ENCODE assay signal across 1 cellular context in genomic region chr9:33076360-33077004, GRCh38.
TF ChIP-seq lines count a peak whose summit lies in the region.

Gene SMU1 (minus strand): TSS chr9:33076674. CDS start chr9:33076608, 66 bp downstream.

TF ChIP-seq in HepG2, 621 proteins besides CTCF, POLR2A, EP300 and RAD21 (continued from another document and continues in another):
- TF ChIP-seq REPIN1 (CRISPR knock-in tag; IDR thresholded peaks at IDR 0.05; ENCODE audit: borderline replicate concordance, low read depth) (peak; percentile 57), RFX3 (CRISPR knock-in tag; IDR thresholded peaks at IDR 0.05) (no peak), YEATS2 (CRISPR knock-in tag; IDR thresholded peaks at IDR 0.05; ENCODE audit: borderline replicate concordance) (peak; percentile 96), DMAP1 (CRISPR knock-in tag; IDR thresholded peaks at IDR 0.05) (peak; percentile 78), CCDC6 (CRISPR knock-in tag; IDR thresholded peaks at IDR 0.05) (no peak), SSRP1 (CRISPR knock-in tag; IDR thresholded peaks at IDR 0.05) (no peak), THAP8 (CRISPR knock-in tag; IDR thresholded peaks at IDR 0.05; ENCODE audit: borderline replicate concordance) (peak; percentile 28; the same call in 1 of the 2 replicates), ZSCAN30 (CRISPR knock-in tag; IDR thresholded peaks at IDR 0.05) (no peak), GATAD1 (CRISPR knock-in tag; IDR thresholded peaks at IDR 0.05) (peak; percentile 99), ZNF629 (CRISPR knock-in tag; conservative IDR thresholded peaks at IDR 0.05) (peak; percentile 87), HOXA5 (CRISPR knock-in tag; IDR thresholded peaks at IDR 0.05) (peak; percentile 61; the same call in 1 of the 2 replicates), NCOA1 (CRISPR knock-in tag; IDR thresholded peaks at IDR 0.05) (no peak), NR1H2 (CRISPR knock-in tag; IDR thresholded peaks at IDR 0.05; ENCODE audit: borderline replicate concordance, low read depth) (no peak), SAP130 (CRISPR knock-in tag; IDR thresholded peaks at IDR 0.05; ENCODE audit: low read depth) (peak; percentile 93), TSC22D2 (CRISPR knock-in tag; IDR thresholded peaks at IDR 0.05; ENCODE audit: borderline replicate concordance) (0 out of 2 replicates have a peak, but pooled peaks have one; percentile 52), MAFG (CRISPR knock-in tag; IDR thresholded peaks at IDR 0.05) (no peak), ZMYM3 (CRISPR knock-in tag; IDR thresholded peaks at IDR 0.05) (peak; percentile 91), TGIF2 (CRISPR knock-in tag; IDR thresholded peaks at IDR 0.05) (peak; percentile 86), ZNF451 (CRISPR knock-in tag; IDR thresholded peaks at IDR 0.05) (no peak), ETV6 (CRISPR knock-in tag; conservative IDR thresholded peaks at IDR 0.05) (0 out of 2 replicates have a peak, but pooled peaks have one; percentile 37), FOXK1 (CRISPR knock-in tag; IDR thresholded peaks at IDR 0.05; ENCODE audit: borderline replicate concordance, low read depth) (peak; percentile 84), REL (CRISPR knock-in tag; conservative IDR thresholded peaks at IDR 0.05) (0 out of 2 replicates have a peak, but pooled peaks have one; percentile 2), ZNF7 (CRISPR knock-in tag; IDR thresholded peaks at IDR 0.05) (peak; percentile 100), MIER3 (CRISPR knock-in tag; IDR thresholded peaks at IDR 0.05; ENCODE audit: borderline replicate concordance) (0 out of 2 replicates have a peak, but pooled peaks have one; percentile 31), MXI1 (IDR thresholded peaks at IDR 0.05; ENCODE audit: borderline replicate concordance, low read depth, low read length) (peak; percentile 70; the same call in 1 of the 3 replicates), ZBED4 (CRISPR knock-in tag; IDR thresholded peaks at IDR 0.05; ENCODE audit: borderline replicate concordance) (peak; percentile 45; the same call in 1 of the 2 replicates), KDM1A (CRISPR knock-in tag; IDR thresholded peaks at IDR 0.05) (no peak), TFE3 (CRISPR knock-in tag; IDR thresholded peaks at IDR 0.05) (peak; percentile 27; the same call in 1 of the 2 replicates), ZNF256 (CRISPR knock-in tag; conservative IDR thresholded peaks at IDR 0.05) (0 out of 2 replicates have a peak, but pooled peaks have one; percentile 42), NR2C2 (CRISPR knock-in tag; IDR thresholded peaks at IDR 0.05; ENCODE audit: borderline replicate concordance) (peak; percentile 82), ZNF230 (CRISPR knock-in tag; IDR thresholded peaks at IDR 0.05) (peak; percentile 55; the same call in 1 of the 2 replicates), ZNF761 (CRISPR knock-in tag; conservative IDR thresholded peaks at IDR 0.05) (peak; percentile 71; the same call in 1 of the 2 replicates), ZNF678 (CRISPR knock-in tag; IDR thresholded peaks at IDR 0.05) (no peak), ZNF383 (CRISPR knock-in tag; IDR thresholded peaks at IDR 0.05; ENCODE audit: borderline replicate concordance) (peak; percentile 57; the same call in 1 of the 2 replicates), ZNF747 (CRISPR knock-in tag; IDR thresholded peaks at IDR 0.05; ENCODE audit: borderline replicate concordance) (0 out of 2 replicates have a peak, but pooled peaks have one; percentile 40), RCOR2 (CRISPR knock-in tag; IDR thresholded peaks at IDR 0.05) (0 out of 2 replicates have a peak, but pooled peaks have one; percentile 69), CEBPG (CRISPR knock-in tag; IDR thresholded peaks at IDR 0.05) (peak; percentile 65), ZBTB37 (CRISPR knock-in tag; IDR thresholded peaks at IDR 0.05) (no peak), ZNF674 (CRISPR knock-in tag; IDR thresholded peaks at IDR 0.05; ENCODE audit: low read depth) (no peak), SP2 (CRISPR knock-in tag; IDR thresholded peaks at IDR 0.05) (peak; percentile 57), TOE1 (CRISPR knock-in tag; IDR thresholded peaks at IDR 0.05) (0 out of 2 replicates have a peak, but pooled peaks have one; percentile 72), CAMTA2 (CRISPR knock-in tag; IDR thresholded peaks at IDR 0.05; ENCODE audit: borderline replicate concordance) (0 out of 2 replicates have a peak, but pooled peaks have one; percentile 36)
- TF ChIP-seq, protein P1, sequence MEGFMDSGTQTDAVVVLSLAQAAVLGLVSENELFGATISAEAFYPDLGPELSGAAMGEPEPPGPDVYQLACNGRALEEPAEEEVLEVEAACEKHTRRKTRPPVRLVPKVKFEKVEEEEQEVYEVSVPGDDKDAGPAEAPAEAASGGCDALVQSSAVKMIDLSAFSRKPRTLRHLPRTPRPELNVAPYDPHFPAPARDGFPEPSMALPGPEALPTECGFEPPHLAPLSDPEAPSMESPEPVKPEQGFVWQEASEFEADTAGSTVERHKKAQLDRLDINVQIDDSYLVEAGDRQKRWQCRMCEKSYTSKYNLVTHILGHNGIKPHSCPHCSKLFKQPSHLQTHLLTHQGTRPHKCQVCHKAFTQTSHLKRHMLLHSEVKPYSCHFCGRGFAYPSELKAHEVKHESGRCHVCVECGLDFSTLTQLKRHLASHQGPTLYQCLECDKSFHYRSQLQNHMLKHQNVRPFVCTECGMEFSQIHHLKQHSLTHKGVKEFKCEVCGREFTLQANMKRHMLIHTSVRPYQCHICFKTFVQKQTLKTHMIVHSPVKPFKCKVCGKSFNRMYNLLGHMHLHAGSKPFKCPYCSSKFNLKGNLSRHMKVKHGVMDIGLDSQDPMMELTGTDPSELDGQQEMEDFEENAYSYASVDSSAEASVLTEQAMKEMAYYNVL (CRISPR knock-in tag; IDR thresholded peaks at IDR 0.05; ENCODE audit: borderline replicate concordance): peak; percentile 86
- TF ChIP-seq, protein P2, sequence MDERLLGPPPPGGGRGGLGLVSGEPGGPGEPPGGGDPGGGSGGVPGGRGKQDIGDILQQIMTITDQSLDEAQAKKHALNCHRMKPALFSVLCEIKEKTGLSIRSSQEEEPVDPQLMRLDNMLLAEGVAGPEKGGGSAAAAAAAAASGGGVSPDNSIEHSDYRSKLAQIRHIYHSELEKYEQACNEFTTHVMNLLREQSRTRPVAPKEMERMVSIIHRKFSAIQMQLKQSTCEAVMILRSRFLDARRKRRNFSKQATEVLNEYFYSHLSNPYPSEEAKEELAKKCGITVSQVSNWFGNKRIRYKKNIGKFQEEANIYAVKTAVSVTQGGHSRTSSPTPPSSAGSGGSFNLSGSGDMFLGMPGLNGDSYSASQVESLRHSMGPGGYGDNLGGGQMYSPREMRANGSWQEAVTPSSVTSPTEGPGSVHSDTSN (CRISPR knock-in tag; IDR thresholded peaks at IDR 0.05): peak; percentile 27; the same call in 1 of the 2 replicates
- TF ChIP-seq, protein P3, sequence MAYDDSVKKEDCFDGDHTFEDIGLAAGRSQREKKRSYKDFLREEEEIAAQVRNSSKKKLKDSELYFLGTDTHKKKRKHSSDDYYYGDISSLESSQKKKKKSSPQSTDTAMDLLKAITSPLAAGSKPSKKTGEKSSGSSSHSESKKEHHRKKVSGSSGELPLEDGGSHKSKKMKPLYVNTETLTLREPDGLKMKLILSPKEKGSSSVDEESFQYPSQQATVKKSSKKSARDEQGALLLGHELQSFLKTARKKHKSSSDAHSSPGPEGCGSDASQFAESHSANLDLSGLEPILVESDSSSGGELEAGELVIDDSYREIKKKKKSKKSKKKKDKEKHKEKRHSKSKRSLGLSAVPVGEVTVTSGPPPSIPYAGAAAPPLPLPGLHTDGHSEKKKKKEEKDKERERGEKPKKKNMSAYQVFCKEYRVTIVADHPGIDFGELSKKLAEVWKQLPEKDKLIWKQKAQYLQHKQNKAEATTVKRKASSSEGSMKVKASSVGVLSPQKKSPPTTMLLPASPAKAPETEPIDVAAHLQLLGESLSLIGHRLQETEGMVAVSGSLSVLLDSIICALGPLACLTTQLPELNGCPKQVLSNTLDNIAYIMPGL (CRISPR knock-in tag; IDR thresholded peaks at IDR 0.05; ENCODE audit: borderline replicate concordance in 1 of 2, low read depth in 1 of 2): peak; percentile 67 to 79; a peak in 3 of 4 replicates
- TF ChIP-seq, protein P4, sequence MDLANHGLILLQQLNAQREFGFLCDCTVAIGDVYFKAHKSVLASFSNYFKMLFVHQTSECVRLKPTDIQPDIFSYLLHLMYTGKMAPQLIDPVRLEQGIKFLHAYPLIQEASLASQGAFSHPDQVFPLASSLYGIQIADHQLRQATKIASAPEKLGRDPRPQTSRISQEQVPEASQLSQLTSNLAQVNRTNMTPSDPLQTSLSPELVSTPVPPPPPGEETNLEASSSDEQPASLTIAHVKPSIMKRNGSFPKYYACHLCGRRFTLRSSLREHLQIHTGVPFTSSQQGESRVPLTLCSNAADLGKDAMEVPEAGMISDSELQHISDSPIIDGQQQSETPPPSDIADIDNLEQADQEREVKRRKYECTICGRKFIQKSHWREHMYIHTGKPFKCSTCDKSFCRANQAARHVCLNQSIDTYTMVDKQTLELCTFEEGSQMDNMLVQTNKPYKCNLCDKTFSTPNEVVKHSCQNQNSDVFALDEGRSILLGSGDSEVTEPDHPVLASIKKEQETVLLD (CRISPR knock-in tag; IDR thresholded peaks at IDR 0.05; ENCODE audit: low read depth): no peak
